ENCODE assay signal across 8 cellular contexts in the genomic region with DNA sequence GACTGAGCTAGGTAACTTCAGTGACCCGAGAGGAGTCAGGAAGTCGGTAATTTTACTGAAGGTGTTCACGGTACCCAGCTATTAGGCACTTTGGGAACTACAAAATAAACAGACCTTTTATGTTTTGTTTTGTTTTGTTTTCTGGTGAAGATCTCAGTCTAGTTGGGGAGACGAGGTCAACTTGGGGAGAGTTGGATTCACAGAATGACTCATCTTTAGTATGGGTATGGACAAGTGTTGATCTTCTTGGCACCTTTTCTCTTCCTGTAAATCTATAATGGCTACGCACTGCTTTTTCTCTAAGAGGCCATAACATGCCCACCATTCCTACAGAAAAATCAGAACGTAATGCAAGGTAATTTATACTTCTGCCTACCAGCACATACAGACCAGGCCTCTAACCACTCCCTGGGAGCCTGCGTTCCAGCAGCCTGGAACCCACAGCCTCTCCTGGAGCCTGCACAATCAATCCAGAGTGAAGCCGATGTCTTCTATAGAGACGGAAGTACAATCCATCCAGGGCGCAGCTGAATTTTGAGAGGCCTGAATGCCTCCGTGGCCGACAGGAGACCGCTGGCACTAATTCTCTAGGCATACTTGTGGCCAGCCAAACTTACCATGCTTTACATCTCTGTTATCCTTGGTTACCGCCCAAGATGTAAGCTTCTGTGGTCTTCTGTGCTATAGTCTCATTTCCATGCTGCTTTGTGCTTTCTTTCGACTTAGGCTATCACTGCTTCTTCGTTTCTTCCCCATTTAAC. TPM values are rescaled to one million over a fixed set of nuclear protein-coding genes. Genes with fewer than 3 reads are reported as not detected.
DNase-seq lines count a peak whose midpoint lies in the region; ATAC-seq, FAIRE-seq and TF ChIP-seq lines count a peak whose summit lies in the region.

No MANE protein-coding gene starts in this region.

- H3K4me3 ChIP-seq in CD4-positive, alpha-beta memory T cell (ENCODE audit: low read length in 2 of 2), result peak overlapping the region; percentile 69 to 84
- H3K4me3 ChIP-seq in HUES6 (ENCODE audit: low read depth, low read length) (peak overlapping the region; percentile 89), fibroblast of pulmonary artery (replicated peaks; ENCODE audit: low read depth, low read length) (peak overlapping the region; percentile 82), neuron (ENCODE audit: low read length) (peak overlapping the region; percentile 95)

- no peaks in the 10 kb centered on the region for H3K27me3 Mint-ChIP-seq in CD4-positive, alpha-beta memory T cell
- no peaks in the 10 kb centered on the region for H3K27me3 Mint-ChIP-seq in activated CD4-positive, alpha-beta memory T cell treated with anti-CD3 and anti-CD28 coated beads, Interleukin-2, amount 10 ng/mL, durations not matched to agents 7 days and 5 days

- H3K4me1 Mint-ChIP-seq in CD4-positive, alpha-beta memory T cell, result peaks cover 36 to 68% (median 54%) of the 10 kb centered on the region in 4 donors
- H3K4me1 Mint-ChIP-seq in activated CD4-positive, alpha-beta memory T cell treated with anti-CD3 and anti-CD28 coated beads, Interleukin-2, amount 10 ng/mL, durations not matched to agents 7 days and 5 days, result peaks cover 40% of the 10 kb centered on the region

- peak overlapping the region; percentile 76 for H3K9ac ChIP-seq in HUES6 (ENCODE audit: low read length)

- DNase-seq in CD4-positive, alpha-beta memory T cell, result peak; percentile 25 to 41 (median 36)
- DNase-seq in GM19239 (ENCODE audit: insufficient read length, low spot score), result no peak
- peak; percentile 20 for DNase-seq in activated CD4-positive, alpha-beta memory T cell treated with anti-CD3 and anti-CD28 coated beads, Interleukin-2, amount 10 ng/mL, durations not matched to agents 7 days and 5 days
- DNase-seq in fibroblast of pulmonary artery (ENCODE audit: low read depth), result peak; percentile 27
- no peak for DNase-seq in SKM-1 treated with dmso at 0.1 percent for 144 hours (lab: John Stamatoyannopoulos, UW; ENCODE audit: unreplicated experiment)

- H3K27ac Mint-ChIP-seq in CD4-positive, alpha-beta memory T cell, result peak overlapping the region; percentile 89 to 99 (median 99)
- H3K27ac Mint-ChIP-seq in activated CD4-positive, alpha-beta memory T cell treated with anti-CD3 and anti-CD28 coated beads, Interleukin-2, amount 10 ng/mL, durations not matched to agents 7 days and 5 days, result peak overlapping the region; percentile 92

- POLR2A ChIA-PET in CD4-positive, alpha-beta memory T cell (lab: Charles Lee; ENCODE audit: partially characterized antibody), result interaction anchor here (0.6 to 1.4 kb wide), 4 partner anchors 95 to 1480 kb away, joined by 3 to 5 read pairs (median 4); partner anchors contain the start of gene TWF1
- POLR2A ChIA-PET in activated CD4-positive, alpha-beta memory T cell treated with anti-CD3 and anti-CD28 coated beads, Interleukin-2, amount 10 ng/mL, durations not matched to agents 7 days and 5 days (lab: Charles Lee), result interaction anchor here (0.7 to 2.0 kb wide), 8 partner anchors 28 to 229 kb away, joined by 3 to 10 read pairs (median 4); partner anchors contain the start of gene YAF2

- no peak for ATAC-seq in HG03108 (IDR thresholded peaks at IDR 0.05; ENCODE audit: unreplicated experiment)

- H3K9me3 ChIP-seq in CD4-positive, alpha-beta memory T cell (ENCODE audit: control insufficient read depth in 1 of 2, low read length in 2 of 2), result no peaks in the 10 kb centered on the region
- H3K9me3 ChIP-seq in HUES6 (ENCODE audit: control insufficient read depth, insufficient read depth, low read depth, low read length), result no peaks in the 10 kb centered on the region
- no peaks in the 10 kb centered on the region for H3K9me3 ChIP-seq in neuron (ENCODE audit: low read length)

- peak overlapping the region; percentile 86 for H2AFZ ChIP-seq in neuron (ENCODE audit: low read depth, low read length)

- H3K4me1 ChIP-seq in CD4-positive, alpha-beta memory T cell (ENCODE audit: insufficient read depth, low read length), result peaks cover 54% of the 10 kb centered on the region
- H3K4me1 ChIP-seq in HUES6 (ENCODE audit: control insufficient read depth, insufficient read depth, low read length) (peaks cover 21% of the 10 kb centered on the region), neuron (ENCODE audit: insufficient read depth, low read length) (peaks cover 22% of the 10 kb centered on the region)

- peak; percentile 54 for FAIRE-seq in GM19239 (lab: Jason Lieb, UNC)

- H3K4me3 Mint-ChIP-seq in CD4-positive, alpha-beta memory T cell, result peak overlapping the region; percentile 94 to 99 (median 99)
- peak overlapping the region; percentile 88 for H3K4me3 Mint-ChIP-seq in activated CD4-positive, alpha-beta memory T cell treated with anti-CD3 and anti-CD28 coated beads, Interleukin-2, amount 10 ng/mL, durations not matched to agents 7 days and 5 days

- TF ChIP-seq CTCF in fibroblast of pulmonary artery (IDR thresholded peaks at IDR 0.05; ENCODE audit: low read length, missing control alignments), result no peak

- intact Hi-C loops in CD4-positive, alpha-beta memory T cell (cut with micrococcal nuclease), result loop anchor here (1.0 to 5.0 kb wide), 3 partner anchors 88 to 1481 kb away; partner anchors contain the start of genes GXYLT1, TWF1 and YAF2

- peaks cover 0 to 1% (median 0%) of the 10 kb centered on the region in 8 donors for H3K9me3 Mint-ChIP-seq in CD4-positive, alpha-beta memory T cell
- H3K9me3 Mint-ChIP-seq in activated CD4-positive, alpha-beta memory T cell treated with anti-CD3 and anti-CD28 coated beads, Interleukin-2, amount 10 ng/mL, durations not matched to agents 7 days and 5 days, result no peaks in the 10 kb centered on the region

- peaks cover 3 to 12% of the 10 kb centered on the region in 2 donors for H3K36me3 Mint-ChIP-seq in CD4-positive, alpha-beta memory T cell
- peaks cover 17% of the 10 kb centered on the region for H3K36me3 Mint-ChIP-seq in activated CD4-positive, alpha-beta memory T cell treated with anti-CD3 and anti-CD28 coated beads, Interleukin-2, amount 10 ng/mL, durations not matched to agents 7 days and 5 days (ENCODE audit: low read depth)

- peak overlapping the region; percentile 79 for H3K27ac ChIP-seq in CD4-positive, alpha-beta memory T cell (ENCODE audit: low read depth, low read length)
- H3K27ac ChIP-seq in HUES6 (ENCODE audit: low read depth, low read length), result peak overlapping the region; percentile 43; the same call in 1 of the 2 replicates

- no peaks in the 10 kb centered on the region for H3K36me3 ChIP-seq in CD4-positive, alpha-beta memory T cell (ENCODE audit: insufficient read depth, low read length)
- H3K36me3 ChIP-seq in HUES6 (ENCODE audit: control insufficient read depth, insufficient read depth, low read length), result peaks cover 14% of the 10 kb centered on the region
- H3K36me3 ChIP-seq in neuron (ENCODE audit: insufficient read depth, low read length), result peaks cover 12% of the 10 kb centered on the region

- CTCF ChIA-PET in CD4-positive, alpha-beta memory T cell (lab: Charles Lee; ENCODE audit: partially characterized antibody), result interaction anchor here (1.1 to 1.6 kb wide), 2 partner anchors 9 to 303 kb away, joined by 3 to 4 read pairs; no protein-coding TSS in a partner anchor
- CTCF ChIA-PET in activated CD4-positive, alpha-beta memory T cell treated with anti-CD3 and anti-CD28 coated beads, Interleukin-2, amount 10 ng/mL, durations not matched to agents 7 days and 5 days (lab: Charles Lee), result interaction anchor here (1.6 kb wide), 1 partner anchor 46 kb away, joined by 5 read pairs; no protein-coding TSS in a partner anchor

- H3K27me3 ChIP-seq in CD4-positive, alpha-beta memory T cell (ENCODE audit: insufficient read depth, low read length), result no peaks in the 10 kb centered on the region
- H3K27me3 ChIP-seq in HUES6 (ENCODE audit: control insufficient read depth, insufficient read depth, low read length) (no peaks in the 10 kb centered on the region), neuron (ENCODE audit: insufficient read depth, low read length) (no peaks in the 10 kb centered on the region)

RNA-seq across cellular contexts. Expression of gene PPHLN1, which starts 0.7 kb away (rescaled TPM):
- 100 to 1,000 TPM in 1 of 2 experiments, 10 to 100 TPM in 1; 98.0 to 104 TPM for total RNA-seq in CD4-positive, alpha-beta memory T cell
- 100 to 1,000 TPM; 152 to 160 TPM for polyA plus RNA-seq in CD4-positive, alpha-beta memory T cell
- 10 to 100 TPM; 74.1 to 81.9 TPM for total RNA-seq in activated CD4-positive, alpha-beta memory T cell treated with anti-CD3 and anti-CD28 coated beads, Interleukin-2, amount 10 ng/mL, durations not matched to agents 7 days and 5 days

RNA-seq across cellular contexts. Expression of gene ZCRB1, which starts 0.8 kb away (rescaled TPM):
- total RNA-seq in CD4-positive, alpha-beta memory T cell, result 10 to 100 TPM; 21.2 to 27.1 TPM
- 10 to 100 TPM; 48.1 to 80.5 TPM for polyA plus RNA-seq in CD4-positive, alpha-beta memory T cell
- total RNA-seq in activated CD4-positive, alpha-beta memory T cell treated with anti-CD3 and anti-CD28 coated beads, Interleukin-2, amount 10 ng/mL, durations not matched to agents 7 days and 5 days, result 10 to 100 TPM; 53.3 to 54.9 TPM

Comparison
In these comparisons a context has a peak if more than half of its experiments do, and no peak if none do; other contexts are left out.
1. DNase-seq: peak in CD4-positive, alpha-beta memory T cell (5 of 5), activated CD4-positive, alpha-beta memory T cell treated with anti-CD3 and anti-CD28 coated beads, Interleukin-2, amount 10 ng/mL, durations not matched to agents 7 days and 5 days (single experiment) and fibroblast of pulmonary artery (single experiment); none in GM19239 (single experiment) and SKM-1 treated with dmso at 0.1 percent for 144 hours (single experiment).
2. Peak in every context shown above with its lines, with median percentiles within 50 percentile points of each other: H3K4me3 ChIP-seq.